Comparison of ENCODE assay signal across 19 cellular contexts in the genomic region with DNA sequence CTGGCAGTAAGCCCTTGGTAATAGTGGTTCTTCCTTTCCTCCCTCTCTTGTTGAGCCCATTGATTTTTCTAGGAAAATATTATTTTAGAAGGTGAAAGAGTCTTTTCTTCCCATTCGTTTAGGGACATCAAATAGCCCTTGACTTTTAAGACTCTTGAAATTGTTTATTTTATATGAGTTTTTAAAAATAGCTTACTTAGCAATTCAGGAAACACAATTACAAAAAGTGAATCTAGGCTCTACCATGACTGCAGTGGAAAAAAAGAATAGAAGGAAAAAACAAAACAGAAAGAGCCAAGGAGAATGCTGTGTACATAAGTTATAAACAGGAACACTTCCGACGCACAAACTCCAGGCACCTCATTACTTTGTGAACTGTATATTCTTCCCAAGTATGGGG.
"Had no signal": no experiment of that assay in that cellular context is flagged by ENCODE, and none has a peak within 500 bp of the region (broad histone marks: within the 10 kb centered on the region; RNA-seq: fewer than 3 reads in every experiment).

No MANE protein-coding gene starts in this region.

- H3K4me1 ChIP-seq: gastroesophageal sphincter, heart left ventricle, lower lobe of right lung, vagina had no signal

- H3K4me3 ChIP-seq: gastroesophageal sphincter, heart left ventricle, lower lobe of right lung, vagina had no signal

- H3K27ac ChIP-seq: gastroesophageal sphincter, heart left ventricle, lower lobe of right lung, vagina had no signal

- H3K27me3 ChIP-seq: gastroesophageal sphincter, heart left ventricle, vagina had no signal

- H3K9me3 Mint-ChIP-seq: activated naive CD4-positive, alpha-beta T cell treated with anti-CD3 and anti-CD28 coated beads, Interleukin-2, amount 10 ng/mL, durations not matched to agents 7 days and 5 days; activated naive CD8-positive, alpha-beta T cell treated with anti-CD3 and anti-CD28 coated beads, Interleukin-2, amount 50 U/mL, for 24 hours; brain; nephron progenitor cell; T-helper 1 cell treated with Interleukin-12 subunit alpha and Interleukin-12 subunit beta and Interleukin-4 antibody, amounts not matched to agents 30 μg/mL and 1 μg/mL, for 36 hours had no signal

- DNase-seq: activated CD8-positive, alpha-beta memory T cell treated with anti-CD3 and anti-CD28 coated beads for 24 hours; activated CD8-positive, alpha-beta memory T cell treated with anti-CD3 and anti-CD28 coated beads, Interleukin-2, amount 50 U/mL, for 48 hours; activated effector memory CD4-positive, alpha-beta T cell treated with Interleukin-2 at 50 U/mL for 16 hours; activated naive CD4-positive, alpha-beta T cell treated with anti-CD3 and anti-CD28 coated beads, Interleukin-2, amount 10 ng/mL, durations not matched to agents 7 days and 5 days; activated naive CD8-positive, alpha-beta T cell treated with anti-CD3 and anti-CD28 coated beads, Interleukin-2, amount 50 U/mL, for 24 hours; activated T-cell treated with anti-CD3 and anti-CD28 coated beads, Interleukin-2, amount 50 U/mL, for 48 hours; anterior cingulate cortex; central memory CD4-positive, alpha-beta T cell; heart left ventricle; lower lobe of right lung; nephron progenitor cell; nucleus accumbens; retina; stimulated activated naive B cell treated with anti-CD40 and anti-IgM and Interleukin-4, amounts not matched to agents 10 μg/mL and 1 μg/mL and 100 μg/mL, for 72 hours had no signal

- H3K36me3 ChIP-seq: gastroesophageal sphincter, heart left ventricle, lower lobe of right lung, vagina had no signal

- ATAC-seq: activated CD4-positive, CD25-positive, alpha-beta regulatory T cell treated with anti-CD3 and anti-CD28 coated beads, Interleukin-2, amount 50 U/mL, for 24 hours; activated naive CD8-positive, alpha-beta T cell treated with anti-CD3 and anti-CD28 coated beads, Interleukin-2, amount 50 U/mL, for 24 hours; gastroesophageal sphincter; heart left ventricle; stimulated activated naive B cell treated with anti-CD40 and anti-IgM and Interleukin-4, amounts not matched to agents 10 μg/mL and 1 μg/mL and 100 μg/mL, for 72 hours had no signal

- H3K36me3 Mint-ChIP-seq: activated naive CD4-positive, alpha-beta T cell treated with anti-CD3 and anti-CD28 coated beads, Interleukin-2, amount 10 ng/mL, durations not matched to agents 7 days and 5 days; brain; stimulated activated naive B cell treated with anti-CD40 and anti-IgM and Interleukin-4, amounts not matched to agents 10 μg/mL and 1 μg/mL and 100 μg/mL, for 72 hours had no signal

- H3K27me3 Mint-ChIP-seq: activated naive CD4-positive, alpha-beta T cell treated with anti-CD3 and anti-CD28 coated beads, Interleukin-2, amount 10 ng/mL, durations not matched to agents 7 days and 5 days; brain; stimulated activated naive B cell treated with anti-CD40 and anti-IgM and Interleukin-4, amounts not matched to agents 10 μg/mL and 1 μg/mL and 100 μg/mL, for 72 hours had no signal

- H3K4me1 Mint-ChIP-seq: activated naive CD4-positive, alpha-beta T cell treated with anti-CD3 and anti-CD28 coated beads, Interleukin-2, amount 10 ng/mL, durations not matched to agents 7 days and 5 days; activated naive CD8-positive, alpha-beta T cell treated with anti-CD3 and anti-CD28 coated beads, Interleukin-2, amount 50 U/mL, for 24 hours; stimulated activated naive B cell treated with anti-CD40 and anti-IgM and Interleukin-4, amounts not matched to agents 10 μg/mL and 1 μg/mL and 100 μg/mL, for 72 hours had no signal

- H3K4me3 Mint-ChIP-seq: activated naive CD4-positive, alpha-beta T cell treated with anti-CD3 and anti-CD28 coated beads, Interleukin-2, amount 10 ng/mL, durations not matched to agents 7 days and 5 days; activated naive CD8-positive, alpha-beta T cell treated with anti-CD3 and anti-CD28 coated beads, Interleukin-2, amount 50 U/mL, for 24 hours; brain; nephron progenitor cell; stimulated activated naive B cell treated with anti-CD40 and anti-IgM and Interleukin-4, amounts not matched to agents 10 μg/mL and 1 μg/mL and 100 μg/mL, for 72 hours; T-helper 1 cell treated with Interleukin-12 subunit alpha and Interleukin-12 subunit beta and Interleukin-4 antibody, amounts not matched to agents 30 μg/mL and 1 μg/mL, for 36 hours had no signal

- H3K27ac Mint-ChIP-seq: activated naive CD4-positive, alpha-beta T cell treated with anti-CD3 and anti-CD28 coated beads, Interleukin-2, amount 10 ng/mL, durations not matched to agents 7 days and 5 days; activated naive CD8-positive, alpha-beta T cell treated with anti-CD3 and anti-CD28 coated beads, Interleukin-2, amount 50 U/mL, for 24 hours; nephron progenitor cell; stimulated activated naive B cell treated with anti-CD40 and anti-IgM and Interleukin-4, amounts not matched to agents 10 μg/mL and 1 μg/mL and 100 μg/mL, for 72 hours; T-helper 1 cell treated with Interleukin-12 subunit alpha and Interleukin-12 subunit beta and Interleukin-4 antibody, amounts not matched to agents 30 μg/mL and 1 μg/mL, for 36 hours had no signal

- H3K9me3 ChIP-seq: gastroesophageal sphincter, heart left ventricle, lower lobe of right lung, vagina had no signal
